ENCODE assay signal across 9 cellular contexts in the genomic region with DNA sequence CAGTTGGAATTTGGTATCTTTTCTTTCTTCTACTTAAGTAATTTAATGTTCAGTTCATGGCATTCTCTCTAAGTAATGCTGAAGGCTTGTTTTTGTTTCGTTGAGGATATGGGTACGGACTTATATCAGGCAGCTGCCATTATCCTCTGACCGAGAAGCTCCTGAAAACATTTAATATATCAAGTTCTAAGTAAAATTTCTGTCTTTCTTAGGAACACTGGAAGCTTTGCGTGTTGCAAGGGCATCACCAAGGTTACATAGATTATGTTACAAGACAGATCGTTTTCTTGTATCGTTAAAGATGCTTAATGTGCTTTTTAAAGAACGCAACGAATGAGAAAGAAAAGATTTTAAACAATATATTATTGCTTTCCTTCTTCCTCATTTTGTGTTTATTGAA. TPM values are rescaled to one million over a fixed set of nuclear protein-coding genes. Genes with fewer than 3 reads are reported as not detected.
A peak's percentile ranks its signal among the peaks of the same experiment; 100 is the strongest.
DNase-seq lines count a peak whose midpoint lies in the region; ATAC-seq and TF ChIP-seq lines count a peak whose summit lies in the region.
"Had no signal": no experiment of that assay in that cellular context is flagged by ENCODE, and none has a peak within 500 bp of the region (broad histone marks: within the 10 kb centered on the region; RNA-seq: fewer than 3 reads in every experiment).

No MANE protein-coding gene starts in this region.

- no peak for TF ChIP-seq CTCF in fibroblast of lung (conservative IDR thresholded peaks at IDR 0.05 in 1 of 2, IDR thresholded peaks at IDR 0.05 in 1 of 2; ENCODE audit: low read depth in 1 of 2, low read length in 2 of 2)

- H3K36me3 ChIP-seq in HAP-1 (replicated peaks) (no peaks in the 10 kb centered on the region), fibroblast of lung (ENCODE audit: control insufficient read depth, insufficient read depth, low read length) (no peaks in the 10 kb centered on the region), skeletal muscle tissue (ENCODE audit: control insufficient read depth in 3 of 3, insufficient read depth in 3 of 3, low read length in 3 of 3) (no peaks in the 10 kb centered on the region)

- in situ Hi-C loops in HAP-1 (cut with MboI; ENCODE audit: low sequenced_read_pairs), result no loop called here

- no peak overlapping the region for H3K9ac ChIP-seq in fibroblast of lung (ENCODE audit: insufficient read depth, low read length)
- peak overlapping the region; percentile 84 to 91 (median 89) for H3K9ac ChIP-seq in skeletal muscle tissue (ENCODE audit: low read depth in 1 of 3, low read length in 3 of 3)

- H3K27me3 ChIP-seq in HAP-1 (ENCODE audit: low read depth) (no peaks in the 10 kb centered on the region), fibroblast of lung (ENCODE audit: control insufficient read depth, insufficient read depth, low read length) (no peaks in the 10 kb centered on the region), skeletal muscle tissue (ENCODE audit: control insufficient read depth in 3 of 3, insufficient read depth in 3 of 3, low read length in 3 of 3) (no peaks in the 10 kb centered on the region)

- no peak for DNase-seq in HAP-1 (ENCODE audit: low spot score in 2 of 2)
- peak; percentile 16 for DNase-seq in RPMI8226
- no peak for DNase-seq in fibroblast of lung (ENCODE audit: low read depth in 2 of 2)
- DNase-seq in mesenteric fat pad (ENCODE audit: low spot score), result no peak
- DNase-seq in HK-2 (ENCODE audit: unreplicated experiment), result no peak
- DNase-seq: aorta had no signal

- peak overlapping the region; percentile 20 for H2AFZ ChIP-seq in fibroblast of lung (ENCODE audit: low read length)

- H3K4me3 ChIP-seq in HAP-1 (peak overlapping the region; percentile 42), fibroblast of lung (replicated peaks in 1 of 4; ENCODE audit: control extremely low read depth in 1 of 4, insufficient read depth in 1 of 4, low read depth in 3 of 4, low read length in 4 of 4) (peak overlapping the region; percentile 57 to 67 (median 64)), skeletal muscle tissue (ENCODE audit: low read length in 3 of 3) (peak overlapping the region; percentile 45 to 81 (median 79))

- no peaks in the 10 kb centered on the region for H4K20me1 ChIP-seq in fibroblast of lung (ENCODE audit: control insufficient read depth, extremely low read depth, insufficient read depth, low read length)

- peak overlapping the region; percentile 88 for H3K4me2 ChIP-seq in fibroblast of lung (ENCODE audit: extremely low read depth, insufficient read depth, low read length)

- H3K27ac ChIP-seq in fibroblast of lung (ENCODE audit: insufficient read depth, low read length), result no peak overlapping the region
- peak overlapping the region; percentile 85 for H3K27ac ChIP-seq in skeletal muscle tissue (ENCODE audit: low read depth, low read length)

- H3K4me1 ChIP-seq in HAP-1 (peaks cover 19% of the 10 kb centered on the region), fibroblast of lung (ENCODE audit: control insufficient read depth, extremely low read depth, insufficient read depth, low read length) (peaks cover 2% of the 10 kb centered on the region), skeletal muscle tissue (ENCODE audit: control insufficient read depth in 3 of 3, insufficient read depth in 3 of 3, low read length in 3 of 3) (peaks cover 26 to 30% (median 27%) of the 10 kb centered on the region in 3 donors)

- H3K9me3 ChIP-seq in HAP-1, result no peaks in the 10 kb centered on the region
- H3K9me3 ChIP-seq in fibroblast of lung (ENCODE audit: control insufficient read depth, insufficient read depth, low read depth, low read length), result no peaks in the 10 kb centered on the region
- H3K9me3 ChIP-seq in skeletal muscle tissue (ENCODE audit: control insufficient read depth in 3 of 3, low read length in 3 of 3), result peaks cover 0 to 2% (median 0%) of the 10 kb centered on the region in 3 donors

- ATAC-seq in HG03565 (IDR thresholded peaks at IDR 0.05; ENCODE audit: unreplicated experiment), result no peak
- no peak for ATAC-seq in HG02981 (IDR thresholded peaks at IDR 0.05; ENCODE audit: unreplicated experiment)

- H3K79me2 ChIP-seq in fibroblast of lung (ENCODE audit: control insufficient read depth, insufficient read depth, low read length), result peaks cover 35% of the 10 kb centered on the region

RNA-seq across cellular contexts. Expression of a gene that starts 1.0 kb away (rescaled TPM):
- total RNA-seq in fibroblast of lung (61.6 and 106 TPM in 2 replicates), skeletal muscle tissue (36.0 TPM), mesenteric fat pad (144 TPM)
- 111 and 115 TPM in 2 replicates for polyA plus RNA-seq in fibroblast of lung
- 124 and 130 TPM in 2 replicates for polyA plus RNA-seq in fibroblast of lung (2012)
- polyA minus RNA-seq in fibroblast of lung (ENCODE audit: low replicate concordance), result 76.1 and 79.5 TPM in 2 replicates
